In genomic region chr14:98633380-98633779, GRCh38 we compare ENCODE assay signal across 14 cellular contexts.
DNase-seq lines count a peak whose midpoint lies in the region; ATAC-seq, FAIRE-seq and TF ChIP-seq lines count a peak whose summit lies in the region.
"Had no signal": no experiment of that assay in that cellular context is flagged by ENCODE, and none has a peak within 500 bp of the region (broad histone marks: within the 10 kb centered on the region; RNA-seq: fewer than 3 reads in every experiment).

No MANE protein-coding gene starts in this region.

- H4K20me1 ChIP-seq in HepG2 (ENCODE audit: insufficient read depth, low read length) (no peaks in the 10 kb centered on the region), hepatocyte (ENCODE audit: insufficient read depth, poor library complexity, severe bottlenecking) (no peaks in the 10 kb centered on the region)

- TF ChIP-seq EP300 in HepG2 (IDR thresholded peaks at IDR 0.05; ENCODE audit: low read depth in 2 of 2, low read length in 2 of 2): no peak
- TF ChIP-seq EP300 in HepG2 (CRISPR knock-in tag; IDR thresholded peaks at IDR 0.05; ENCODE audit: borderline replicate concordance): no peak

- no peak for TF ChIP-seq RAD21 in HepG2 (CRISPR knock-in tag; IDR thresholded peaks at IDR 0.05)

- DNase-seq in HepG2 (ENCODE audit: low spot score): peak; percentile 7
- DNase-seq in right lobe of liver: no peak
- DNase-seq in NCI-H82 treated with DMSO at 0.1 percent for 48 hours (lab: John Stamatoyannopoulos, UW; ENCODE audit: unreplicated experiment): peak; percentile 58
- DNase-seq in hepatocyte (ENCODE audit: low spot score): peak; percentile 7
- DNase-seq in urothelium cell line (ENCODE audit: low spot score): peak; percentile 67
- no peak for DNase-seq in GOT3 (lab: John Stamatoyannopoulos, UW)
- DNase-seq in stimulated activated naive CD4-positive, alpha-beta T cell (lab: John Stamatoyannopoulos, UW): no peak
- DNase-seq: ACHN; activated CD4-positive, alpha-beta T cell treated with anti-CD3 and anti-CD28 coated beads for 4 hours; activated effector memory CD4-positive, alpha-beta T cell treated with Interleukin-2 at 50 U/mL for 16 hours; ovary; stimulated activated CD4-positive, alpha-beta T cell treated with anti-CD3 and anti-CD28 coated beads, Interleukin-4, amount 100 ng/mL, for 4 hours had no signal

- TF ChIP-seq CTCF in HepG2 (CRISPR knock-in tag; IDR thresholded peaks at IDR 0.05) (no peak), right lobe of liver (IDR thresholded peaks at IDR 0.05) (no peak), hepatocyte (IDR thresholded peaks at IDR 0.05; ENCODE audit: poor library complexity) (no peak)

- no TSS peak for BruUV-seq in HepG2 (replicated peaks; lab: Mats Ljungman, UMichigan)

- H3K9me3 ChIP-seq in HepG2 (ENCODE audit: low read length) (peaks cover 89% of the 10 kb centered on the region), right lobe of liver (no peaks in the 10 kb centered on the region), hepatocyte (ENCODE audit: low read depth) (no peaks in the 10 kb centered on the region)
- H3K9me3 ChIP-seq: ovary, thoracic aorta had no signal

- WGBS in HepG2 (ENCODE audit: low lambda C conversion rate): 0% methylated on average over 5 of the region's 5 CpGs
- 33% methylated on average over 5 of the region's 5 CpGs for WGBS in right lobe of liver (ENCODE audit: insufficient coverage, low coverage, low lambda C conversion rate, missing lambda C conversion rate)
- 67% methylated on average over 5 of the region's 5 CpGs for WGBS in hepatocyte (ENCODE audit: low lambda C conversion rate, missing lambda C conversion rate)

- H2AFZ ChIP-seq in HepG2 (ENCODE audit: low read length): no peak overlapping the region
- H2AFZ ChIP-seq in hepatocyte: no peak overlapping the region

- H3K4me1 ChIP-seq in HepG2 (ENCODE audit: insufficient read depth, low read length): no peaks in the 10 kb centered on the region
- no peaks in the 10 kb centered on the region for H3K4me1 ChIP-seq in right lobe of liver
- no peaks in the 10 kb centered on the region for H3K4me1 ChIP-seq in hepatocyte (ENCODE audit: insufficient read depth)

- POLR2A ChIA-PET in HepG2 (lab: Yijun Ruan, JAX): no interaction called here

- FAIRE-seq in HepG2 (lab: Jason Lieb, UNC) (no peak), urothelium cell line (lab: Jason Lieb, UNC) (no peak)

- H3K9me2 ChIP-seq in hepatocyte (replicated peaks; ENCODE audit: insufficient read depth): no peaks in the 10 kb centered on the region

- H3K9ac ChIP-seq in HepG2 (ENCODE audit: insufficient read depth, low read depth, low read length): no peak overlapping the region

- ATAC-seq in HepG2: no peak
- no peak for ATAC-seq in right lobe of liver
- no peak for ATAC-seq in GM18909 (IDR thresholded peaks at IDR 0.05; ENCODE audit: poor library complexity, unreplicated experiment)

- no peaks in the 10 kb centered on the region for H3K79me2 ChIP-seq in HepG2 (ENCODE audit: insufficient read depth, low read length)
- H3K79me2 ChIP-seq in hepatocyte: no peaks in the 10 kb centered on the region

- no peaks in the 10 kb centered on the region for H3K36me3 ChIP-seq in HepG2 (replicated peaks in 1 of 2; ENCODE audit: control insufficient read depth in 1 of 2, insufficient read depth in 2 of 2, low read length in 2 of 2)
- H3K36me3 ChIP-seq in right lobe of liver: no peaks in the 10 kb centered on the region
- no peaks in the 10 kb centered on the region for H3K36me3 ChIP-seq in hepatocyte (replicated peaks; ENCODE audit: insufficient read depth, low read depth)
- H3K36me3 ChIP-seq: ovary, thoracic aorta had no signal

- in situ Hi-C loops in HepG2 (cut with HindIII; ENCODE audit: extremely low pct_ligation_motif_present, low pct_unique_long_range_greater_than_20kb): no loop called here

- CTCF ChIA-PET in HepG2 (lab: Yijun Ruan, JAX; ENCODE audit: low intra/inter-chr PET ratio, low total read pairs): no interaction called here

- intact Hi-C loops in HepG2 (cut with micrococcal nuclease; ENCODE audit: unreplicated experiment) (no loop called here), right lobe of liver (cut with DNase I) (no loop called here)

- H3K27ac ChIP-seq in HepG2 (ENCODE audit: extremely low read length, insufficient read depth, low read length) (no peak overlapping the region), right lobe of liver (no peak overlapping the region), hepatocyte (no peak overlapping the region)
- H3K27ac ChIP-seq: ovary, thoracic aorta had no signal

- H3K27me3 ChIP-seq in HepG2 (ENCODE audit: control insufficient read depth in 1 of 2, insufficient read depth in 2 of 2, low read length in 2 of 2) (no peaks in the 10 kb centered on the region), right lobe of liver (no peaks in the 10 kb centered on the region), hepatocyte (no peaks in the 10 kb centered on the region)
- H3K27me3 ChIP-seq: ovary had no signal

- H3K4me3 ChIP-seq in HepG2 (replicated peaks in 1 of 3; ENCODE audit: insufficient read depth in 1 of 3, low read depth in 2 of 3, low read length in 3 of 3): no peak overlapping the region
- no peak overlapping the region for H3K4me3 ChIP-seq in right lobe of liver
- no peak overlapping the region for H3K4me3 ChIP-seq in hepatocyte
- H3K4me3 ChIP-seq: ovary, thoracic aorta had no signal

- TF ChIP-seq POLR2A in HepG2 (IDR thresholded peaks at IDR 0.05; ENCODE audit: insufficient read depth in 1 of 2, low read depth in 2 of 2, low read length in 2 of 2) (no peak), right lobe of liver (IDR thresholded peaks at IDR 0.05) (no peak)

- H3K4me2 ChIP-seq in HepG2 (ENCODE audit: low read depth, low read length) (no peak overlapping the region), hepatocyte (no peak overlapping the region)

TF ChIP-seq in HepG2, 621 proteins besides CTCF, POLR2A, EP300 and RAD21:
- no peak for TF ChIP-seq ZNF432 (CRISPR knock-in tag; IDR thresholded peaks at IDR 0.05; ENCODE audit: borderline replicate concordance)
- TF ChIP-seq SOX13 (IDR thresholded peaks at IDR 0.05): no peak
- peak in 1 of 2 experiments; percentile 60; a peak in 2 of 4 replicates for TF ChIP-seq SOX13 (CRISPR knock-in tag; conservative IDR thresholded peaks at IDR 0.05 in 1 of 2, IDR thresholded peaks at IDR 0.05 in 1 of 2)
- no peak for TF ChIP-seq ZNF501 (CRISPR knock-in tag; IDR thresholded peaks at IDR 0.05)
- TF ChIP-seq ZGPAT (CRISPR knock-in tag; IDR thresholded peaks at IDR 0.05): no peak
- no peak for TF ChIP-seq SOX6 (IDR thresholded peaks at IDR 0.05)
- 0 out of 2 replicates have a peak, but pooled peaks have one; percentile 27 for TF ChIP-seq SOX6 (CRISPR knock-in tag; IDR thresholded peaks at IDR 0.05)
- TF ChIP-seq SOX5 (CRISPR knock-in tag; IDR thresholded peaks at IDR 0.05; ENCODE audit: borderline replicate concordance): peak; percentile 49; the same call in 1 of the 2 replicates

Comparison
In these comparisons a context has a peak if more than half of its experiments do, and no peak if none do; other contexts are left out.
1. DNase-seq: peak in HepG2 (single experiment), NCI-H82 treated with DMSO at 0.1 percent for 48 hours (single experiment), hepatocyte (single experiment) and urothelium cell line (single experiment); none in right lobe of liver (0 of 3), GOT3 (single experiment) and stimulated activated naive CD4-positive, alpha-beta T cell (0 of 6).